ENCODE assay signal across 1 cellular context in genomic region chr13:44648392-44649117, GRCh38.
TF ChIP-seq lines count a peak whose summit lies in the region.

No MANE protein-coding gene starts in this region.

TF ChIP-seq in K562, 482 proteins besides CTCF, POLR2A, EP300 and RAD21 (continued from another document):
- TF ChIP-seq ZBTB40 (IDR thresholded peaks at IDR 0.05) (no peak), ZBTB40 (CRISPR knock-in tag; IDR thresholded peaks at IDR 0.05) (no peak), ADNP (tag; IDR thresholded peaks at IDR 0.05) (no peak), EHMT2 (IDR thresholded peaks at IDR 0.05) (no peak), PBX2 (CRISPR knock-in tag; IDR thresholded peaks at IDR 0.05; ENCODE audit: low read depth) (no peak), PBX2 (tag; conservative IDR thresholded peaks at IDR 0.05; ENCODE audit: low read depth) (0 out of 2 replicates have a peak, but pooled peaks have one; percentile 11)
